ENCODE assay signal across 10 cellular contexts in the genomic region with DNA sequence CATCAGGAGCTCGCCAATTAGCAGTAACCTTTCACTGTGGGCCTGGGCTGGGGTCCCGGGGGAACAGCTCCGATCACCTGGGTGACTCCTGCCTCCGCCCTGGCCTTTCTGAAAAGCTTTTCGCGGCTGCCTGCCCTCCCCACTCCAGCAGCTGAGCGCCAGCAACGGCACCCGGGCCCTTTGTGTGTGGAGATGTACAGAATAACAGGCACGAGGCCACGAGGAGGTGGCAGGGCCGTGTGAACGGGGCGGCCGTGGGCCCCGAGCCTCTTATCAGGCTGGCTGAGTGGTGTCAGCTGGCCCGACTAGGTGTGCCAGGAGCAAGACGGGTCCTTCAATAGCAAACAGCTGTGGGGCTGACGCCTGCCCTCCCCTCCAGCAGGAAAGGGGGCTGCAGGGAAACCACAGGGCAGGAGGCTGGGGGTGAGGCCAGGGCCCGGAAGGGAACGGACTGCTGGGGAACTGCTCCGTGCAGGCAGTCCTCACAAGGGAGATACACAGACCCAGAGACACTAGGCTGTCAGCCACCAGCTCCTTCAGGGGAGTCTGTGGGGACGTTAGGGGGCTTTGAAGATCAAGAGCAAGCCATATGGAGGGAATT. TPM values are rescaled to one million over a fixed set of nuclear protein-coding genes. Genes with fewer than 3 reads are reported as not detected.
A peak's percentile ranks its signal among the peaks of the same experiment; 100 is the strongest.
DNase-seq lines count a peak whose midpoint lies in the region; ATAC-seq and TF ChIP-seq lines count a peak whose summit lies in the region.
"Had no signal": no experiment of that assay in that cellular context is flagged by ENCODE, and none has a peak within 500 bp of the region (broad histone marks: within the 10 kb centered on the region; RNA-seq: fewer than 3 reads in every experiment).

No MANE protein-coding gene starts in this region.

- peak; percentile 83 for DNase-seq in activated CD8-positive, alpha-beta memory T cell treated with anti-CD3 and anti-CD28 coated beads for 24 hours
- no peak for DNase-seq in activated CD8-positive, alpha-beta memory T cell treated with anti-CD3 and anti-CD28 coated beads, Interleukin-2, amount 50 U/mL, for 48 hours
- DNase-seq in OCI-LY7 (ENCODE audit: low spot score) (no peak), heart left ventricle (peak in 4 of 5 donors; percentile 51 to 88 (median 62)), testis (peak; percentile 54), HuH-7.5 (ENCODE audit: low spot score) (no peak), sigmoid colon (no peak)
- DNase-seq: transverse colon had no signal

- H4K20me1 ChIP-seq in OCI-LY7 (ENCODE audit: insufficient read depth, low read length), result no peaks in the 10 kb centered on the region

- H3K4me3 ChIP-seq in OCI-LY7 (ENCODE audit: low read depth, low read length, poor library complexity, severe bottlenecking) (no peak overlapping the region), heart left ventricle (no peak overlapping the region), testis (no peak overlapping the region), sigmoid colon (no peak overlapping the region)
- H3K4me3 ChIP-seq: smooth muscle cell, transverse colon had no signal

- no peaks in the 10 kb centered on the region for H3K9me2 ChIP-seq in OCI-LY7 (ENCODE audit: insufficient read depth, low read length)

- ATAC-seq in heart left ventricle (peak; percentile 78 to 88 (median 82)), GM18520 (IDR thresholded peaks at IDR 0.05; ENCODE audit: unreplicated experiment) (no peak)

- CTCF ChIA-PET in OCI-LY7 (lab: Charles Lee; ENCODE audit: unreplicated experiment), result no interaction called here

- H3K36me3 ChIP-seq in OCI-LY7 (ENCODE audit: insufficient read depth, low read length) (no peaks in the 10 kb centered on the region), heart left ventricle (no peaks in the 10 kb centered on the region), testis (ENCODE audit: low read depth, missing control alignments) (no peaks in the 10 kb centered on the region), sigmoid colon (no peaks in the 10 kb centered on the region)
- H3K36me3 ChIP-seq: transverse colon had no signal

- TF ChIP-seq EP300 in sigmoid colon (IDR thresholded peaks at IDR 0.05), result no peak

- peak overlapping the region; percentile 39; the same call in 1 of the 2 replicates for H2AFZ ChIP-seq in OCI-LY7 (ENCODE audit: low read length)

- H3K27ac ChIP-seq in OCI-LY7 (ENCODE audit: low read depth, low read length, poor library complexity, severe bottlenecking), result no peak overlapping the region
- peak overlapping the region in 8 of 12 donors; percentile 27 to 77 (median 46) for H3K27ac ChIP-seq in heart left ventricle
- no peak overlapping the region for H3K27ac ChIP-seq in testis
- no peak overlapping the region for H3K27ac ChIP-seq in sigmoid colon
- H3K27ac ChIP-seq: transverse colon had no signal

- no peak for TF ChIP-seq POLR2A in heart left ventricle (IDR thresholded peaks at IDR 0.05)
- TF ChIP-seq POLR2A in testis (IDR thresholded peaks at IDR 0.05), result no peak
- TF ChIP-seq POLR2A in sigmoid colon (IDR thresholded peaks at IDR 0.05), result no peak

- WGBS in heart left ventricle, 4 donors, result 29 to 46% (median 37%) methylated on average over 9 to 23 of the region's 23 CpGs
- 45 to 48% methylated on average over 7 to 23 of the region's 23 CpGs for WGBS in testis, 2 donors
- WGBS in sigmoid colon, 2 donors, result 43 to 60% methylated on average over 23 of the region's 23 CpGs

- intact Hi-C loops in OCI-LY7 (cut with micrococcal nuclease; ENCODE audit: unreplicated experiment), result no loop called here
- intact Hi-C loops in heart left ventricle (cut with DNase I), result loop anchor here in 2 of 10 donors (5.0 to 10.0 kb wide), 2 partner anchors 54 to 246 kb away; no protein-coding TSS in a partner anchor
- intact Hi-C loops in testis (cut with DNase I; ENCODE audit: low total_unique reads), result no loop called here
- intact Hi-C loops in sigmoid colon (cut with DNase I), result no loop called here

- TF ChIP-seq CTCF in OCI-LY7 (conservative IDR thresholded peaks at IDR 0.05; ENCODE audit: low read length) (no peak), heart left ventricle (IDR thresholded peaks at IDR 0.05) (no peak), testis (IDR thresholded peaks at IDR 0.05) (no peak), sigmoid colon (IDR thresholded peaks at IDR 0.05) (no peak)

- BruUV-seq in OCI-LY7 (replicated peaks; lab: Mats Ljungman, UMichigan), result no TSS peak

- H3K9me3 ChIP-seq in OCI-LY7 (ENCODE audit: low read length), result no peaks in the 10 kb centered on the region
- no peaks in the 10 kb centered on the region for H3K9me3 ChIP-seq in heart left ventricle
- H3K9me3 ChIP-seq in testis, result no peaks in the 10 kb centered on the region
- H3K9me3 ChIP-seq in sigmoid colon, result no peaks in the 10 kb centered on the region
- H3K9me3 ChIP-seq: transverse colon had no signal

- peaks cover 7% of the 10 kb centered on the region for H3K4me1 ChIP-seq in OCI-LY7 (ENCODE audit: insufficient read depth, low read length, poor library complexity, severe bottlenecking)
- peaks cover 0 to 49% (median 34%) of the 10 kb centered on the region in 12 donors for H3K4me1 ChIP-seq in heart left ventricle
- peaks cover 37% of the 10 kb centered on the region for H3K4me1 ChIP-seq in testis
- peaks cover 0 to 21% (median 17%) of the 10 kb centered on the region in 4 donors for H3K4me1 ChIP-seq in sigmoid colon

- H3K4me2 ChIP-seq in OCI-LY7 (ENCODE audit: low read length), result peak overlapping the region; percentile 6; the same call in 1 of the 2 replicates
- H3K4me2 ChIP-seq: smooth muscle cell had no signal

- H3K79me2 ChIP-seq in OCI-LY7 (ENCODE audit: insufficient read depth, low read depth, low read length), result no peaks in the 10 kb centered on the region

- POLR2A ChIA-PET in OCI-LY7 (lab: Charles Lee), result interaction anchor here (0.6 kb wide), 2 partner anchors 29 to 137 kb away, joined by 3 to 4 read pairs; no protein-coding TSS in a partner anchor

- H3K27me3 ChIP-seq in heart left ventricle (no peaks in the 10 kb centered on the region), testis (no peaks in the 10 kb centered on the region), sigmoid colon (no peaks in the 10 kb centered on the region)
- H3K27me3 ChIP-seq: transverse colon had no signal

RNA-seq across cellular contexts. Expression of a gene that starts 56.7 kb away (rescaled TPM):
- 1.5 and 4.2 TPM in 2 replicates for total RNA-seq in OCI-LY7 (2014; rRNA removed; shearing (Covaris generic))
- total RNA-seq in OCI-LY7 (2022) (3.3 and 3.9 TPM in 2 replicates), heart left ventricle (10 to 100 TPM in 2 of 9 donors, 1 to 10 TPM in 7; 3.1 to 15.0 (median 6.7) TPM), testis (100 to 1,000 TPM in 1 of 2 donors, 10 to 100 TPM in 1; 100.0 to 115 TPM), sigmoid colon (10 to 100 TPM in 3 of 4 donors, 1 to 10 TPM in 1; 9.2 to 23.8 (median 14.0) TPM)
- polyA plus RNA-seq in heart left ventricle (1 to 10 TPM; 2.6 to 7.4 TPM), testis (ENCODE audit: insufficient read depth, low read depth, low replicate concordance) (129 TPM), sigmoid colon (10 to 100 TPM; 16.8 to 34.7 (median 21.9) TPM)

Comparison
In these comparisons a context has a peak if more than half of its experiments do, and no peak if none do; other contexts are left out.
1. DNase-seq: peak in activated CD8-positive, alpha-beta memory T cell treated with anti-CD3 and anti-CD28 coated beads for 24 hours (single experiment), heart left ventricle (4 of 5) and testis (single experiment); none in activated CD8-positive, alpha-beta memory T cell treated with anti-CD3 and anti-CD28 coated beads, Interleukin-2, amount 50 U/mL, for 48 hours (single experiment), OCI-LY7 (single experiment), HuH-7.5 (single experiment) and sigmoid colon (single experiment).
2. H3K27ac ChIP-seq: peak in heart left ventricle (8 of 12); none in OCI-LY7 (single experiment), testis (0 of 2) and sigmoid colon (0 of 4).
3. RNA of a gene that starts 56.7 kb away (total RNA-seq): 100.0 to 115 TPM in testis; 9.2 to 23.8 TPM in sigmoid colon, 3.1 to 15.0 TPM in heart left ventricle and 1.5 to 4.2 TPM in OCI-LY7; every median in the first group is over 4 times any median in the second.